22 cellular contexts compared by ENCODE assay signal in the genomic region with DNA sequence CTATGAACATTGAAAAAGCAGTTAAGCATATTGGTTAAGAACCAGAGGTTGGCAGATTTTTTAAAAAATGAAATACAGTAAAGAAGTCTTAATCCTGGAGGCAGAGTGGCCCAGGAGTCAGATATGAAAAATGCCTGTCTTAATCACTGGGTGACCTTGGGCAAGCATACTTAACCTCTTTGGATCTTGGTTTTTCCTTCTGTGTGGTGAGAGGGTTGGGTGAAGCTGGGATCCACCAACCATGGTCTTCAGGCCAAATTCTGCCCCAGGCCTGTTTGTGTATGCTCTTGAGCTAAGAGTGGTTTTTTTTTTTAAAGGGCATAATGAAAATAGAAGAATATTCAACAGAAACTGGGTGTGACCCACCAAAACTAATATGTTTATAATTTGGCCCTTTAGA. TPM values are rescaled to one million over a fixed set of nuclear protein-coding genes. Genes with fewer than 3 reads are reported as not detected.
DNase-seq lines count a peak whose midpoint lies in the region; ATAC-seq and TF ChIP-seq lines count a peak whose summit lies in the region.
"Had no signal": no experiment of that assay in that cellular context is flagged by ENCODE, and none has a peak within 500 bp of the region (broad histone marks: within the 10 kb centered on the region; RNA-seq: fewer than 3 reads in every experiment).

No MANE protein-coding gene starts in this region.

- H3K27me3 Mint-ChIP-seq in activated CD4-positive, alpha-beta T cell treated with anti-CD3 and anti-CD28 coated beads, Interleukin-2, amount 10 ng/mL, durations not matched to agents 24 days and 14 days = no peaks in the 10 kb centered on the region
- no peaks in the 10 kb centered on the region for H3K27me3 Mint-ChIP-seq in T-helper 17 cell
- H3K27me3 Mint-ChIP-seq in activated naive CD8-positive, alpha-beta T cell treated with anti-CD3 and anti-CD28 coated beads, Interleukin-2, amount 10 ng/mL, durations not matched to agents 7 days and 5 days = no peaks in the 10 kb centered on the region

- no peak overlapping the region for H3K4me3 Mint-ChIP-seq in activated CD4-positive, alpha-beta T cell treated with anti-CD3 and anti-CD28 coated beads, Interleukin-2, amount 10 ng/mL, durations not matched to agents 24 days and 14 days
- no peak overlapping the region for H3K4me3 Mint-ChIP-seq in T-helper 17 cell
- no peak overlapping the region for H3K4me3 Mint-ChIP-seq in activated naive CD8-positive, alpha-beta T cell treated with anti-CD3 and anti-CD28 coated beads, Interleukin-2, amount 10 ng/mL, durations not matched to agents 7 days and 5 days
- H3K4me3 Mint-ChIP-seq: CD4-positive, CD25-positive, alpha-beta regulatory T cell; GM23338 had no signal

- POLR2A ChIA-PET in activated naive CD8-positive, alpha-beta T cell treated with anti-CD3 and anti-CD28 coated beads, Interleukin-2, amount 10 ng/mL, durations not matched to agents 7 days and 5 days (lab: Charles Lee) = interaction anchor here (0.6 kb wide), 1 partner anchor 227 kb away, joined by 3 read pairs; no protein-coding TSS in a partner anchor

- ATAC-seq in T-helper 17 cell = no peak
- ATAC-seq in activated naive CD8-positive, alpha-beta T cell treated with anti-CD3 and anti-CD28 coated beads, Interleukin-2, amount 10 ng/mL, durations not matched to agents 7 days and 5 days (ENCODE audit: low read depth) = no peak
- no peak for ATAC-seq in HG03108 (IDR thresholded peaks at IDR 0.05; ENCODE audit: unreplicated experiment)
- ATAC-seq: GM23338, HCT116 had no signal

- H3K9me3 ChIP-seq in T-helper 17 cell (ENCODE audit: control insufficient read depth, low read length, poor library complexity, severe bottlenecking) = no peaks in the 10 kb centered on the region
- H3K9me3 ChIP-seq: BE2C, Peyer's patch had no signal

- no peak overlapping the region for H3K27ac ChIP-seq in coronary artery
- H3K27ac ChIP-seq: Peyer's patch had no signal

- no peak for TF ChIP-seq CTCF in coronary artery (IDR thresholded peaks at IDR 0.05)

- peak overlapping the region; percentile 71 for H3K27ac Mint-ChIP-seq in activated CD4-positive, alpha-beta T cell treated with anti-CD3 and anti-CD28 coated beads, Interleukin-2, amount 10 ng/mL, durations not matched to agents 24 days and 14 days
- peak overlapping the region; percentile 71 for H3K27ac Mint-ChIP-seq in T-helper 17 cell
- peak overlapping the region; percentile 22 for H3K27ac Mint-ChIP-seq in activated naive CD8-positive, alpha-beta T cell treated with anti-CD3 and anti-CD28 coated beads, Interleukin-2, amount 10 ng/mL, durations not matched to agents 7 days and 5 days
- H3K27ac Mint-ChIP-seq: GM23338 had no signal

- no peak overlapping the region for H3K4me3 ChIP-seq in coronary artery
- H3K4me3 ChIP-seq: GM23338, Peyer's patch had no signal

- peaks cover 68% of the 10 kb centered on the region for H3K4me1 Mint-ChIP-seq in activated CD4-positive, alpha-beta T cell treated with anti-CD3 and anti-CD28 coated beads, Interleukin-2, amount 10 ng/mL, durations not matched to agents 24 days and 14 days
- H3K4me1 Mint-ChIP-seq in T-helper 17 cell = peaks cover 17% of the 10 kb centered on the region
- peaks cover 53% of the 10 kb centered on the region for H3K4me1 Mint-ChIP-seq in activated naive CD8-positive, alpha-beta T cell treated with anti-CD3 and anti-CD28 coated beads, Interleukin-2, amount 10 ng/mL, durations not matched to agents 7 days and 5 days

- peaks cover 45% of the 10 kb centered on the region for H3K36me3 Mint-ChIP-seq in activated CD4-positive, alpha-beta T cell treated with anti-CD3 and anti-CD28 coated beads, Interleukin-2, amount 10 ng/mL, durations not matched to agents 24 days and 14 days (ENCODE audit: low read depth)
- H3K36me3 Mint-ChIP-seq in T-helper 17 cell (ENCODE audit: low read depth) = no peaks in the 10 kb centered on the region
- peaks cover 29% of the 10 kb centered on the region for H3K36me3 Mint-ChIP-seq in activated naive CD8-positive, alpha-beta T cell treated with anti-CD3 and anti-CD28 coated beads, Interleukin-2, amount 10 ng/mL, durations not matched to agents 7 days and 5 days
- H3K36me3 Mint-ChIP-seq: CD4-positive, CD25-positive, alpha-beta regulatory T cell had no signal

- H3K9me3 Mint-ChIP-seq in activated CD4-positive, alpha-beta T cell treated with anti-CD3 and anti-CD28 coated beads, Interleukin-2, amount 10 ng/mL, durations not matched to agents 24 days and 14 days = peaks cover 3% of the 10 kb centered on the region
- peaks cover 2% of the 10 kb centered on the region for H3K9me3 Mint-ChIP-seq in activated naive CD8-positive, alpha-beta T cell treated with anti-CD3 and anti-CD28 coated beads, Interleukin-2, amount 10 ng/mL, durations not matched to agents 7 days and 5 days
- H3K9me3 Mint-ChIP-seq: GM23338 had no signal

- no peak for DNase-seq in activated CD4-positive, alpha-beta T cell treated with anti-CD3 and anti-CD28 coated beads, Interleukin-2, amount 10 ng/mL, durations not matched to agents 24 days and 14 days
- no peak for DNase-seq in activated CD4-positive, alpha-beta T cell treated with anti-CD3 and anti-CD28 coated beads for 4 hours
- DNase-seq in EL (peak; percentile 67), T-helper 17 cell (no peak), Ammon's horn (ENCODE audit: low spot score) (no peak), coronary artery (ENCODE audit: low spot score) (no peak)
- DNase-seq in activated naive CD8-positive, alpha-beta T cell treated with anti-CD3 and anti-CD28 coated beads, Interleukin-2, amount 10 ng/mL, durations not matched to agents 7 days and 5 days = no peak
- DNase-seq: BE2C; Calu3; CD4-positive, CD25-positive, alpha-beta regulatory T cell; Kasumi-1; NCI-H1105; NCI-H2081 treated with DMSO at 0.1 percent for 48 hours; NCI-H748 treated with DMSO at 0.1 percent for 48 hours; NK-92 treated with Interleukin-12 subunit alpha and Interleukin-12 subunit beta, amount 100 ng/mL, for 24 hours; Peyer's patch; SHP77 had no signal

- intact Hi-C loops in activated CD4-positive, alpha-beta T cell treated with anti-CD3 and anti-CD28 coated beads, Interleukin-2, amount 10 ng/mL, durations not matched to agents 24 days and 14 days (cut with micrococcal nuclease) = no loop called here

RNA-seq across cellular contexts. Expression of a gene that starts 20.0 kb away (rescaled TPM):
- 0.52 and 0.56 TPM in 2 replicates for total RNA-seq in activated CD4-positive, alpha-beta T cell treated with anti-CD3 and anti-CD28 coated beads, Interleukin-2, amount 10 ng/mL, durations not matched to agents 24 days and 14 days
- total RNA-seq in T-helper 17 cell = not detected
- total RNA-seq in activated naive CD8-positive, alpha-beta T cell treated with anti-CD3 and anti-CD28 coated beads, Interleukin-2, amount 10 ng/mL, durations not matched to agents 7 days and 5 days = not detected
- total RNA-seq: A172; Calu3; CD4-positive, CD25-positive, alpha-beta regulatory T cell; GM23338; NCI-H460; Peyer's patch had no signal

RNA-seq across cellular contexts. Expression of a gene that starts 44.4 kb away (rescaled TPM):
- not detected in 2 replicates for total RNA-seq in activated CD4-positive, alpha-beta T cell treated with anti-CD3 and anti-CD28 coated beads, Interleukin-2, amount 10 ng/mL, durations not matched to agents 24 days and 14 days
- total RNA-seq in T-helper 17 cell = not detected
- not detected for total RNA-seq in activated naive CD8-positive, alpha-beta T cell treated with anti-CD3 and anti-CD28 coated beads, Interleukin-2, amount 10 ng/mL, durations not matched to agents 7 days and 5 days
- total RNA-seq: A172; Calu3; CD4-positive, CD25-positive, alpha-beta regulatory T cell; GM23338; NCI-H460; Peyer's patch had no signal
